ENCODE assay signal across 32 cellular contexts in the genomic region with DNA sequence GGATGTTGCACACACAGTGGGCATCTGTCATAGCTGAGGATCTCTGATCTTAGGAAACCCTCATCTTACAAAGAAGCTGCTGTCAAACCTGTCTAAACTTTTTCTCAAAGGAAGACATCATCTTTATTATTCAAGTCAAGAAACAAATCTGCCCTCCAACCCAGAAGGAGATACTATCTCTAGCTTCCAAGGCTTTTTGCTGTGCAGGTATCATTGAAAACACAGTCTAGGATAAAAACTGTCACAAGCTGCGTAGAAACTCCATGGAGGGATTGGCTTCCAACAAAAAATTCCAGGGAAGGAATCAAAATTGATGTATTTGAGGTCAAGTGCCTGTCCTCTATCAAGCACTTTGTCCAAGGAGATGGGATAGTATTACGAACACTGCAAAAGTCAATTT.
"Had no signal": no experiment of that assay in that cellular context is flagged by ENCODE, and none has a peak within 500 bp of the region (broad histone marks: within the 10 kb centered on the region; RNA-seq: fewer than 3 reads in every experiment).

No MANE protein-coding gene starts in this region.

- ATAC-seq: activated naive CD4-positive, alpha-beta T cell treated with anti-CD3 and anti-CD28 coated beads, Interleukin-2, amount 50 U/mL, for 72 hours; activated naive CD8-positive, alpha-beta T cell treated with anti-CD3 and anti-CD28 coated beads, Interleukin-2, amount 50 U/mL, for 24 hours; activated T-cell treated with anti-CD3 and anti-CD28 coated beads, Interleukin-2, amount 50 U/mL, for 4 hours; activated T-cell treated with anti-CD3 and anti-CD28 coated beads, Interleukin-2, amount 50 U/mL, for 72 hours; activated T-helper 17 cell treated with anti-CD3 and anti-CD28 coated beads, Interleukin-2, amount 50 U/mL, for 72 hours; body of pancreas had no signal

- H3K27me3 ChIP-seq: adrenal gland, ascending aorta, body of pancreas, brain microvascular endothelial cell, breast epithelium, cardiac muscle cell had no signal

- FAIRE-seq: astrocyte, bronchial epithelial cell had no signal

- H3K9me3 ChIP-seq: adrenal gland, body of pancreas had no signal

- H3K36me3 ChIP-seq: breast epithelium had no signal

- DNase-seq: activated effector memory CD4-positive, alpha-beta T cell treated with anti-CD3 and anti-CD28 coated beads, Interleukin-2, amount 50 U/mL, for 16 hours; activated effector memory CD4-positive, alpha-beta T cell treated with Interleukin-2 at 50 U/mL for 16 hours; activated gamma-delta T cell; activated gamma-delta T cell treated with Interleukin-2 at 50 U/mL for 16 hours; activated naive CD4-positive, alpha-beta T cell; activated naive CD4-positive, alpha-beta T cell treated with anti-CD3 and anti-CD28 coated beads for 36 hours; activated naive CD4-positive, alpha-beta T cell treated with anti-CD3 and anti-CD28 coated beads, Interleukin-2, amount 10 ng/mL, durations not matched to agents 7 days and 5 days; activated naive CD4-positive, alpha-beta T cell treated with anti-CD3 and anti-CD28 coated beads, Interleukin-2, amount 50 U/mL, for 16 hours; activated naive CD4-positive, alpha-beta T cell treated with Interleukin-2 at 50 U/mL for 16 hours; activated naive CD8-positive, alpha-beta T cell treated with anti-CD3 and anti-CD28 coated beads for 36 hours; activated naive CD8-positive, alpha-beta T cell treated with anti-CD3 and anti-CD28 coated beads, Interleukin-2, amount 10 ng/mL, durations not matched to agents 7 days and 5 days; activated naive CD8-positive, alpha-beta T cell treated with anti-CD3 and anti-CD28 coated beads, Interleukin-2, amount 50 U/mL, for 24 hours; activated T-cell treated with anti-CD3 and anti-CD28 coated beads, Interleukin-2, amount 50 U/mL, for 4 hours; activated T-cell treated with anti-CD3 and anti-CD28 coated beads, Interleukin-2, amount 50 U/mL, for 48 hours; activated T-cell treated with anti-CD3 and anti-CD28 coated beads, Interleukin-2, amount 50 U/mL, for 72 hours; adrenal gland; amniotic stem cell; amygdala; anterior cingulate cortex; aorta; body of pancreas; brain microvascular endothelial cell; caudate nucleus; central memory CD4-positive, alpha-beta T cell; cerebellar nuclear complex had no signal

- H3K4me1 ChIP-seq: adrenal gland, ascending aorta, body of pancreas, breast epithelium had no signal

- H3K27ac ChIP-seq: adrenal gland, ascending aorta, body of pancreas, brain microvascular endothelial cell, breast epithelium, cardiac muscle cell had no signal

- H3K4me3 ChIP-seq: adrenal gland, ascending aorta, body of pancreas, breast epithelium, cardiac muscle cell had no signal
